ENCODE assay signal across 24 cellular contexts in the genomic region with DNA sequence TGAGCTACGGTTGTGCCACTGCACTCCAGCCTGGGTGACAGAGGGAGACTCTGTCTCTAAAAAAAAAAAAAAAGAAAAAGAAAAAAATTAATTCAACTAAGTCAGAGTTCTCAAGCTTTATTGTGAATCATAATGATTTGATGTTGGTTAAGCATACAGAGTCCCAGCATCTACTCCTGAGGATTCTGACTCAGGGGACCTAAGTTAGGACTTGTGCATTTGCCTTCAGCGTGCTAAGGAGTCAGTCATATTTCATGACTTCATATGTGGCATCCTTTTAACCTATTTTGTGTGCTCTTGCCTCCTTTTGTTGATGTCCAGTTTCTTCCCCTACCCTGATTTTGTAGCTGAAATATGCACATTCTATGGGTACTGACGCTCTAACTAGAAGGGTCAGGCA. TPM values are rescaled to one million over a fixed set of nuclear protein-coding genes. Genes with fewer than 3 reads are reported as not detected.
"Had no signal": no experiment of that assay in that cellular context is flagged by ENCODE, and none has a peak within 500 bp of the region (broad histone marks: within the 10 kb centered on the region; RNA-seq: fewer than 3 reads in every experiment).

No MANE protein-coding gene starts in this region.

- FAIRE-seq: colon, frontal cortex, kidney had no signal

- H3K27ac ChIP-seq: dorsolateral prefrontal cortex, esophagus squamous epithelium, neutrophil, prostate gland, sigmoid colon, skin epidermis, spleen, testis, tibial artery had no signal

- H3K27me3 ChIP-seq: esophagus squamous epithelium, sigmoid colon, testis, tibial artery had no signal

- H3K4me3 ChIP-seq: dorsolateral prefrontal cortex, esophagus squamous epithelium, lung, mucosa of descending colon, prostate gland, sigmoid colon, skin epidermis, spleen, testis, tibial artery had no signal

- H3K36me3 ChIP-seq: esophagus squamous epithelium, neutrophil, prostate gland, sigmoid colon, spleen, tibial artery had no signal

- H3K4me1 ChIP-seq: prostate gland, sigmoid colon, spleen had no signal

- H3K9me3 ChIP-seq: esophagus squamous epithelium, mucosa of descending colon, neutrophil, prostate gland, sigmoid colon, spleen, testis, tibial artery had no signal

- DNase-seq: dorsolateral prefrontal cortex; effector CD4-positive, alpha-beta T cell; endodermal cell; erythroblast; esophagus squamous epithelium; kidney; mesenchymal stem cell; mucosa of descending colon; naive B cell; right cardiac atrium; sigmoid colon; spleen; stimulated activated CD4-positive, alpha-beta T cell treated with anti-CD3 and anti-CD28 coated beads, Interleukin-4, amount 100 ng/mL, for 4 hours; stimulated activated naive CD8-positive, alpha-beta T cell treated with anti-CD3 and anti-CD28 coated beads, Interleukin-15, Interleukin-2, amounts not matched to agents 100 U/mL and 50 U/mL, for 24 hours; substantia nigra; testis had no signal

RNA-seq across cellular contexts. Expression of gene MYOZ3, which starts 2.9 kb away (rescaled TPM):
- total RNA-seq: natural killer cell treated with Interleukin-12 subunit alpha and Interleukin-12 subunit beta and Interleukin-15 and Interleukin-18, amount 100 ng/mL, for 72 hours had no signal
